Comparison of ENCODE assay signal across 25 cellular contexts in genomic region chr5:142262683-142263082, GRCh38.
"Had no signal": no experiment of that assay in that cellular context is flagged by ENCODE, and none has a peak within 500 bp of the region (broad histone marks: within the 10 kb centered on the region; RNA-seq: fewer than 3 reads in every experiment).

No MANE protein-coding gene starts in this region.

- H3K27me3 Mint-ChIP-seq: activated CD8-positive, alpha-beta T cell treated with anti-CD3 and anti-CD28 coated beads for 36 hours; activated naive CD8-positive, alpha-beta T cell; activated naive CD8-positive, alpha-beta T cell treated with anti-CD3 and anti-CD28 coated beads, Interleukin-2, amount 50 U/mL, for 24 hours; activated T-cell treated with anti-CD3 and anti-CD28 coated beads, Interleukin-2, amount 50 U/mL, for 24 hours had no signal

- H3K27ac Mint-ChIP-seq: activated CD8-positive, alpha-beta T cell treated with anti-CD3 and anti-CD28 coated beads for 36 hours; activated naive CD4-positive, alpha-beta T cell treated with anti-CD3 and anti-CD28 coated beads for 36 hours; activated naive CD8-positive, alpha-beta T cell; activated naive CD8-positive, alpha-beta T cell treated with anti-CD3 and anti-CD28 coated beads, Interleukin-2, amount 50 U/mL, for 24 hours; activated T-cell treated with anti-CD3 and anti-CD28 coated beads, Interleukin-2, amount 50 U/mL, for 24 hours; activated T-helper 2 cell treated with anti-CD3 and anti-CD28 coated beads, Interferon-gamma antibody, Interleukin-2, Interleukin-4, amounts not matched to agents 10 μg/mL and 5 μg/mL and 100 μg/mL, durations not matched to agents 14 hours and 24 hours and 36 hours; brain had no signal

- H3K4me1 Mint-ChIP-seq: activated CD4-positive, alpha-beta T cell treated with anti-CD3 and anti-CD28 coated beads, Interleukin-2, amount 10 ng/mL, durations not matched to agents 24 days and 14 days; activated naive CD8-positive, alpha-beta T cell treated with anti-CD3 and anti-CD28 coated beads, Interleukin-2, amount 50 U/mL, for 24 hours had no signal

- H3K36me3 Mint-ChIP-seq: brain had no signal

- DNase-seq: activated CD4-positive, alpha-beta T cell treated with anti-CD3 and anti-CD28 coated beads, Interleukin-2, amount 10 ng/mL, durations not matched to agents 24 days and 14 days; activated CD4-positive, alpha-beta T cell treated with anti-CD3 and anti-CD28 coated beads, Interleukin-2, amount 50 U/mL, for 4 hours; activated CD8-positive, alpha-beta T cell treated with anti-CD3 and anti-CD28 coated beads for 36 hours; activated gamma-delta T cell treated with Interleukin-2 at 50 U/mL for 16 hours; activated naive CD4-positive, alpha-beta T cell treated with anti-CD3 and anti-CD28 coated beads for 36 hours; activated naive CD8-positive, alpha-beta T cell treated with anti-CD3 and anti-CD28 coated beads, Interleukin-2, amount 50 U/mL, for 24 hours; activated T-cell treated with anti-CD3 and anti-CD28 coated beads, Interleukin-2, amount 50 U/mL, for 24 hours; anterior cingulate cortex; caudate nucleus; Kasumi-1; KG1; MM.1S; MV-4-11; NCI-H1092; NCI-H1436 treated with DMSO at 0.1 percent for 48 hours; NCI-H1694 treated with DMSO at 0.1 percent for 48 hours; NCI-H2029; NCI-H345; NCI-H524 treated with DMSO at 0.1 percent for 48 hours; SHP77; SJCRH30; T1000 had no signal

- H3K4me3 Mint-ChIP-seq: activated CD4-positive, alpha-beta T cell treated with anti-CD3 and anti-CD28 coated beads, Interleukin-2, amount 10 ng/mL, durations not matched to agents 24 days and 14 days; activated CD8-positive, alpha-beta T cell treated with anti-CD3 and anti-CD28 coated beads for 36 hours; activated naive CD4-positive, alpha-beta T cell treated with anti-CD3 and anti-CD28 coated beads for 36 hours; activated naive CD8-positive, alpha-beta T cell; activated naive CD8-positive, alpha-beta T cell treated with anti-CD3 and anti-CD28 coated beads, Interleukin-2, amount 50 U/mL, for 24 hours; activated T-cell treated with anti-CD3 and anti-CD28 coated beads, Interleukin-2, amount 50 U/mL, for 24 hours; brain had no signal

- H3K9me3 Mint-ChIP-seq: activated CD8-positive, alpha-beta T cell treated with anti-CD3 and anti-CD28 coated beads for 36 hours; activated T-cell treated with anti-CD3 and anti-CD28 coated beads, Interleukin-2, amount 50 U/mL, for 24 hours; activated T-helper 2 cell treated with anti-CD3 and anti-CD28 coated beads, Interferon-gamma antibody, Interleukin-2, Interleukin-4, amounts not matched to agents 10 μg/mL and 5 μg/mL and 100 μg/mL, durations not matched to agents 14 hours and 24 hours and 36 hours had no signal
